ENCODE assay signal across 31 cellular contexts in the genomic region with DNA sequence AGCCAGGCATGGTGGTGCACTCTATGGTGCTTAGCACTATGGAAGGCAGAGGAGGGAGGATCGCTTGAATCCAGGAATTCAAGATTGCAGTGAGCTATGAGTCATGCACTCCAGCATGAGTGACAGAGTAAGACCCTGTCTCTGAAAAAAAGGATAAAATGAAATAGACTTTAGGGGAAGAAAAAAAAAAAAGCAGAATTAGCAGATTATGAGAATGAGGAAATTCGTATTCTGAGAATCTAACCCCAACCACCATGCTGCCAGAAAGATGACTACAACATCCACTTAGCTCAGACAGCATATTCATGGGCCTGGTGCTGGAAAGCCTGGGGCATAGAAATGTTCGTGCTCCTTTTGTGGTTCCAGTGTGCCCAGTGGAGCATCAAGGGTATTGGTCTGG.
DNase-seq lines count a peak whose midpoint lies in the region; ATAC-seq, FAIRE-seq and TF ChIP-seq lines count a peak whose summit lies in the region.
"Had no signal": no experiment of that assay in that cellular context is flagged by ENCODE, and none has a peak within 500 bp of the region (broad histone marks: within the 10 kb centered on the region; RNA-seq: fewer than 3 reads in every experiment).

No MANE protein-coding gene starts in this region.

- CTCF ChIA-PET in HepG2 (lab: Yijun Ruan, JAX; ENCODE audit: low intra/inter-chr PET ratio, low total read pairs), result no interaction called here

- TF ChIP-seq POLR2A in right lobe of liver (IDR thresholded peaks at IDR 0.05) (no peak), HepG2 (IDR thresholded peaks at IDR 0.05; ENCODE audit: insufficient read depth in 1 of 2, low read depth in 2 of 2, low read length in 2 of 2) (no peak)

- H3K36me3 ChIP-seq in right lobe of liver (no peaks in the 10 kb centered on the region), HepG2 (replicated peaks in 1 of 2; ENCODE audit: control insufficient read depth in 1 of 2, insufficient read depth in 2 of 2, low read length in 2 of 2) (no peaks in the 10 kb centered on the region)
- H3K36me3 ChIP-seq: BLaER1, ovary had no signal

- no peak overlapping the region for H3K27ac ChIP-seq in right lobe of liver
- H3K27ac ChIP-seq in HepG2 (ENCODE audit: extremely low read length, insufficient read depth, low read length), result no peak overlapping the region
- H3K27ac ChIP-seq: BLaER1, epithelial cell of prostate, HL-60, ovary had no signal

- POLR2A ChIA-PET in HepG2 (lab: Yijun Ruan, JAX), result no interaction called here

- DNase-seq in right lobe of liver (no peak), HepG2 (ENCODE audit: low spot score) (no peak), NOMO-1 treated with DMSO at 0.1 percent for 48 hours (lab: John Stamatoyannopoulos, UW; ENCODE audit: unreplicated experiment) (peak; percentile 66), left ventricle myocardium superior (no peak), medulla oblongata (ENCODE audit: extremely low spot score) (no peak)
- no peak for DNase-seq in stimulated activated naive CD8-positive, alpha-beta T cell treated with anti-CD3 and anti-CD28 coated beads, Interleukin-15, amount 100 ng/mL, for 72 hours
- DNase-seq: activated CD4-positive, alpha-beta T cell treated with anti-CD3 and anti-CD28 coated beads, Interleukin-2, amount 10 ng/mL, durations not matched to agents 7 days and 5 days; activated CD8-positive, alpha-beta memory T cell treated with anti-CD3 and anti-CD28 coated beads, Interleukin-2, amount 10 ng/mL, durations not matched to agents 7 days and 5 days; activated naive CD4-positive, alpha-beta T cell; activated T-cell treated with anti-CD3 and anti-CD28 coated beads, Interleukin-2, amount 50 U/mL, for 48 hours; Caco-2; mucosa of descending colon; NCI-H1105; NCI-H2029; NCI-H2227 treated with DMSO at 0.1 percent for 48 hours; NCI-H748 treated with DMSO at 0.1 percent for 48 hours; ovary; retina; stimulated activated CD4-positive, alpha-beta T cell treated with anti-CD3 and anti-CD28 coated beads, Interleukin-4, amount 100 ng/mL, for 24 hours; substantia nigra; T1000 had no signal

- H3K27me3 ChIP-seq in right lobe of liver, result no peaks in the 10 kb centered on the region
- no peaks in the 10 kb centered on the region for H3K27me3 ChIP-seq in HepG2 (ENCODE audit: control insufficient read depth in 1 of 2, insufficient read depth in 2 of 2, low read length in 2 of 2)
- H3K27me3 ChIP-seq: BLaER1, ovary had no signal

- H3K4me3 ChIP-seq in right lobe of liver, result no peak overlapping the region
- H3K4me3 ChIP-seq in HepG2 (replicated peaks in 1 of 3; ENCODE audit: insufficient read depth in 1 of 3, low read depth in 2 of 3, low read length in 3 of 3), result no peak overlapping the region
- H3K4me3 ChIP-seq: BLaER1, GM12878, mucosa of descending colon, ovary had no signal

- BruUV-seq in HepG2 (replicated peaks; lab: Mats Ljungman, UMichigan), result no TSS peak

- 44% methylated on average over 3 of the region's 3 CpGs for WGBS in right lobe of liver (ENCODE audit: insufficient coverage, low coverage, low lambda C conversion rate, missing lambda C conversion rate)
- 0% methylated on average over 3 of the region's 3 CpGs for WGBS in HepG2 (ENCODE audit: low lambda C conversion rate)

- no peak overlapping the region for H3K27ac Mint-ChIP-seq in stimulated activated naive CD8-positive, alpha-beta T cell treated with anti-CD3 and anti-CD28 coated beads, Interleukin-15, amount 100 ng/mL, for 72 hours
- H3K27ac Mint-ChIP-seq: activated CD4-positive, alpha-beta T cell treated with anti-CD3 and anti-CD28 coated beads, Interleukin-2, amount 10 ng/mL, durations not matched to agents 7 days and 5 days; activated CD8-positive, alpha-beta memory T cell treated with anti-CD3 and anti-CD28 coated beads, Interleukin-2, amount 10 ng/mL, durations not matched to agents 7 days and 5 days; brain; stimulated activated effector memory CD8-positive, alpha-beta T cell treated with anti-CD3 and anti-CD28 coated beads, Interleukin-12 subunit alpha, Interleukin-12 subunit beta, amount 100 ng/mL, for 72 hours; type B pancreatic cell had no signal

- no peak overlapping the region for H3K4me3 Mint-ChIP-seq in stimulated activated naive CD8-positive, alpha-beta T cell treated with anti-CD3 and anti-CD28 coated beads, Interleukin-15, amount 100 ng/mL, for 72 hours
- H3K4me3 Mint-ChIP-seq: activated CD4-positive, alpha-beta T cell treated with anti-CD3 and anti-CD28 coated beads, Interleukin-2, amount 10 ng/mL, durations not matched to agents 7 days and 5 days; activated CD8-positive, alpha-beta memory T cell treated with anti-CD3 and anti-CD28 coated beads, Interleukin-2, amount 10 ng/mL, durations not matched to agents 7 days and 5 days; brain; stimulated activated effector memory CD8-positive, alpha-beta T cell treated with anti-CD3 and anti-CD28 coated beads, Interleukin-12 subunit alpha, Interleukin-12 subunit beta, amount 100 ng/mL, for 72 hours; type B pancreatic cell had no signal

- no peak for TF ChIP-seq EP300 in HepG2 (IDR thresholded peaks at IDR 0.05; ENCODE audit: low read depth in 2 of 2, low read length in 2 of 2)
- no peak for TF ChIP-seq EP300 in HepG2 (CRISPR knock-in tag; IDR thresholded peaks at IDR 0.05; ENCODE audit: borderline replicate concordance)

- H3K79me2 ChIP-seq in HepG2 (ENCODE audit: insufficient read depth, low read length), result no peaks in the 10 kb centered on the region

- no peak overlapping the region for H2AFZ ChIP-seq in HepG2 (ENCODE audit: low read length)

- H3K4me1 Mint-ChIP-seq in stimulated activated naive CD8-positive, alpha-beta T cell treated with anti-CD3 and anti-CD28 coated beads, Interleukin-15, amount 100 ng/mL, for 72 hours, result no peaks in the 10 kb centered on the region
- H3K4me1 Mint-ChIP-seq: activated CD4-positive, alpha-beta T cell treated with anti-CD3 and anti-CD28 coated beads, Interleukin-2, amount 10 ng/mL, durations not matched to agents 7 days and 5 days; brain; stimulated activated effector memory CD8-positive, alpha-beta T cell treated with anti-CD3 and anti-CD28 coated beads, Interleukin-12 subunit alpha, Interleukin-12 subunit beta, amount 100 ng/mL, for 72 hours had no signal

- ATAC-seq in right lobe of liver (peak; percentile 21 to 70 (median 62)), HepG2 (no peak), left ventricle myocardium superior (peak; percentile 47), GM19397 (IDR thresholded peaks at IDR 0.05; ENCODE audit: unreplicated experiment) (no peak), GM18498 (IDR thresholded peaks at IDR 0.05; ENCODE audit: unreplicated experiment) (no peak)
- ATAC-seq in stimulated activated naive CD8-positive, alpha-beta T cell treated with anti-CD3 and anti-CD28 coated beads, Interleukin-15, amount 100 ng/mL, for 72 hours, result no peak
- ATAC-seq: activated CD8-positive, alpha-beta memory T cell treated with anti-CD3 and anti-CD28 coated beads, Interleukin-2, amount 10 ng/mL, durations not matched to agents 7 days and 5 days; mucosa of descending colon; stimulated activated effector memory CD8-positive, alpha-beta T cell treated with anti-CD3 and anti-CD28 coated beads, Interleukin-12 subunit alpha, Interleukin-12 subunit beta, amount 100 ng/mL, for 72 hours had no signal

- no peak overlapping the region for H3K4me2 ChIP-seq in HepG2 (ENCODE audit: low read depth, low read length)
- H3K4me2 ChIP-seq: BLaER1 had no signal

- H3K9ac ChIP-seq in HepG2 (ENCODE audit: insufficient read depth, low read depth, low read length), result no peak overlapping the region
- H3K9ac ChIP-seq: BLaER1 had no signal

- in situ Hi-C loops in HepG2 (cut with HindIII; ENCODE audit: extremely low pct_ligation_motif_present, low pct_unique_long_range_greater_than_20kb), result no loop called here

- H3K9me3 ChIP-seq in right lobe of liver, result no peaks in the 10 kb centered on the region
- H3K9me3 ChIP-seq in HepG2 (ENCODE audit: low read length), result no peaks in the 10 kb centered on the region
- H3K9me3 ChIP-seq: BLaER1, Caco-2, mucosa of descending colon, ovary had no signal

- no peaks in the 10 kb centered on the region for H3K9me3 Mint-ChIP-seq in stimulated activated naive CD8-positive, alpha-beta T cell treated with anti-CD3 and anti-CD28 coated beads, Interleukin-15, amount 100 ng/mL, for 72 hours
- H3K9me3 Mint-ChIP-seq: activated CD4-positive, alpha-beta T cell treated with anti-CD3 and anti-CD28 coated beads, Interleukin-2, amount 10 ng/mL, durations not matched to agents 7 days and 5 days; stimulated activated effector memory CD8-positive, alpha-beta T cell treated with anti-CD3 and anti-CD28 coated beads, Interleukin-12 subunit alpha, Interleukin-12 subunit beta, amount 100 ng/mL, for 72 hours had no signal

- intact Hi-C loops in right lobe of liver (cut with DNase I), result no loop called here
- intact Hi-C loops in HepG2 (cut with micrococcal nuclease; ENCODE audit: unreplicated experiment), result no loop called here
- intact Hi-C loops in left ventricle myocardium superior (cut with micrococcal nuclease), result no loop called here

- no peaks in the 10 kb centered on the region for H3K27me3 Mint-ChIP-seq in stimulated activated naive CD8-positive, alpha-beta T cell treated with anti-CD3 and anti-CD28 coated beads, Interleukin-15, amount 100 ng/mL, for 72 hours

- TF ChIP-seq CTCF in right lobe of liver (IDR thresholded peaks at IDR 0.05), result no peak
- no peak for TF ChIP-seq CTCF in HepG2 (CRISPR knock-in tag; IDR thresholded peaks at IDR 0.05)

- FAIRE-seq in HepG2 (lab: Jason Lieb, UNC), result no peak
- FAIRE-seq: GM12878, islet of Langerhans had no signal

- TF ChIP-seq RAD21 in HepG2 (CRISPR knock-in tag; IDR thresholded peaks at IDR 0.05), result no peak

- H4K20me1 ChIP-seq in HepG2 (ENCODE audit: insufficient read depth, low read length), result no peaks in the 10 kb centered on the region
- H4K20me1 ChIP-seq: BLaER1 had no signal

- H3K4me1 ChIP-seq in right lobe of liver (no peaks in the 10 kb centered on the region), HepG2 (ENCODE audit: insufficient read depth, low read length) (no peaks in the 10 kb centered on the region)
- H3K4me1 ChIP-seq: BLaER1, Caco-2 had no signal

TF ChIP-seq in HepG2, 621 proteins besides CTCF, POLR2A, EP300 and RAD21 (continues in another document):
- TF ChIP-seq CEBPG (CRISPR knock-in tag; IDR thresholded peaks at IDR 0.05) (no peak), REXO4 (CRISPR knock-in tag; IDR thresholded peaks at IDR 0.05; ENCODE audit: borderline replicate concordance) (no peak), PTBP1 (IDR thresholded peaks at IDR 0.05; ENCODE audit: low read depth, low read length, poor library complexity, severe bottlenecking) (no peak), SSRP1 (CRISPR knock-in tag; IDR thresholded peaks at IDR 0.05) (no peak), HMGA1 (CRISPR knock-in tag; conservative IDR thresholded peaks at IDR 0.05) (no peak), SNAPC2 (CRISPR knock-in tag; IDR thresholded peaks at IDR 0.05) (no peak)

Comparison
In these comparisons a context has a peak if more than half of its experiments do, and no peak if none do; other contexts are left out.
1. ATAC-seq: peak in right lobe of liver (4 of 4) and left ventricle myocardium superior (single experiment); none in HepG2 (single experiment), GM19397 (single experiment), GM18498 (single experiment) and stimulated activated naive CD8-positive, alpha-beta T cell treated with anti-CD3 and anti-CD28 coated beads, Interleukin-15, amount 100 ng/mL, for 72 hours (single experiment).